14 cellular contexts compared by ENCODE assay signal in genomic region chr16:11636172-11636721, GRCh38. TPM values are rescaled to one million over a fixed set of nuclear protein-coding genes. Genes with fewer than 3 reads are reported as not detected.
DNase-seq lines count a peak whose midpoint lies in the region; ATAC-seq and TF ChIP-seq lines count a peak whose summit lies in the region.
"Had no signal": no experiment of that assay in that cellular context is flagged by ENCODE, and none has a peak within 500 bp of the region (broad histone marks: within the 10 kb centered on the region; RNA-seq: fewer than 3 reads in every experiment).

No MANE protein-coding gene starts in this region.

- H3K4me1 ChIP-seq in endodermal cell (ENCODE audit: control insufficient read depth, insufficient read depth, low read length): peaks cover 7% of the 10 kb centered on the region
- peaks cover 7 to 38% (median 23%) of the 10 kb centered on the region in 9 donors for H3K4me1 ChIP-seq in heart right ventricle

- H3K36me3 ChIP-seq in endodermal cell (ENCODE audit: control insufficient read depth, insufficient read depth, low read length) (no peaks in the 10 kb centered on the region), heart right ventricle (no peaks in the 10 kb centered on the region)
- H3K36me3 ChIP-seq: thoracic aorta had no signal

- intact Hi-C loops in heart right ventricle (cut with DNase I): loop anchor here in 1 of 10 donors (10.0 kb wide), 1 partner anchor 101 kb away; no protein-coding TSS in a partner anchor

- H3K9ac ChIP-seq in endodermal cell (ENCODE audit: extremely low read depth, low read length, poor library complexity, severe bottlenecking): no peak overlapping the region

- DNase-seq in DMS79 treated with DMSO at 0.1 percent for 48 hours (lab: John Stamatoyannopoulos, UW): peak; percentile 50
- DNase-seq in NCI-H2171 (lab: John Stamatoyannopoulos, UW): peak; percentile 82
- peak; percentile 89 for DNase-seq in endodermal cell
- no peak for DNase-seq in nephron progenitor cell
- no peak for DNase-seq in 8988T
- DNase-seq in heart right ventricle: no peak
- DNase-seq: activated CD4-positive, alpha-beta T cell treated with anti-CD3 and anti-CD28 coated beads, Interleukin-2, amount 10 ng/mL, durations not matched to agents 24 days and 14 days; activated naive CD8-positive, alpha-beta T cell treated with anti-CD3 and anti-CD28 coated beads, Interleukin-2, amount 50 U/mL, for 24 hours; erythroblast; stimulated activated CD4-positive, alpha-beta T cell treated with anti-CD3 and anti-CD28 coated beads, Interleukin-2, amount 100 ng/mL, for 24 hours had no signal

- H3K9me3 Mint-ChIP-seq in endodermal cell (no peaks in the 10 kb centered on the region), nephron progenitor cell (no peaks in the 10 kb centered on the region)
- H3K9me3 Mint-ChIP-seq: activated CD4-positive, alpha-beta T cell treated with anti-CD3 and anti-CD28 coated beads, Interleukin-2, amount 10 ng/mL, durations not matched to agents 24 days and 14 days; activated naive CD8-positive, alpha-beta T cell treated with anti-CD3 and anti-CD28 coated beads, Interleukin-2, amount 50 U/mL, for 24 hours; IgD-negative memory B cell had no signal

- peaks cover 6% of the 10 kb centered on the region for H3K4me1 Mint-ChIP-seq in endodermal cell
- peaks cover 43% of the 10 kb centered on the region for H3K4me1 Mint-ChIP-seq in nephron progenitor cell

- H3K27ac Mint-ChIP-seq in endodermal cell: peak overlapping the region; percentile 49
- H3K27ac Mint-ChIP-seq in nephron progenitor cell: no peak overlapping the region
- H3K27ac Mint-ChIP-seq: activated CD4-positive, alpha-beta T cell treated with anti-CD3 and anti-CD28 coated beads, Interleukin-2, amount 10 ng/mL, durations not matched to agents 24 days and 14 days; activated naive CD8-positive, alpha-beta T cell treated with anti-CD3 and anti-CD28 coated beads, Interleukin-2, amount 50 U/mL, for 24 hours; IgD-negative memory B cell had no signal

- ATAC-seq in HG03159 (IDR thresholded peaks at IDR 0.05; ENCODE audit: unreplicated experiment): no peak
- no peak for ATAC-seq in HG03457 (IDR thresholded peaks at IDR 0.05; ENCODE audit: unreplicated experiment)
- no peak for ATAC-seq in heart right ventricle
- ATAC-seq: activated naive CD8-positive, alpha-beta T cell treated with anti-CD3 and anti-CD28 coated beads, Interleukin-2, amount 50 U/mL, for 24 hours had no signal

- H3K27me3 ChIP-seq in endodermal cell (ENCODE audit: control insufficient read depth, insufficient read depth, low read length, poor library complexity, severe bottlenecking): no peaks in the 10 kb centered on the region
- H3K27me3 ChIP-seq in heart right ventricle: no peaks in the 10 kb centered on the region

- TF ChIP-seq CTCF in endodermal cell (conservative IDR thresholded peaks at IDR 0.05) (no peak), nephron progenitor cell (IDR thresholded peaks at IDR 0.05) (no peak), heart right ventricle (IDR thresholded peaks at IDR 0.05) (no peak)

- peaks cover 7% of the 10 kb centered on the region for H3K27me3 Mint-ChIP-seq in endodermal cell (ENCODE audit: insufficient read depth)
- H3K27me3 Mint-ChIP-seq in nephron progenitor cell (ENCODE audit: low read depth, poor library complexity): peaks cover 35% of the 10 kb centered on the region
- H3K27me3 Mint-ChIP-seq: activated naive CD8-positive, alpha-beta T cell treated with anti-CD3 and anti-CD28 coated beads, Interleukin-2, amount 50 U/mL, for 24 hours; IgD-negative memory B cell had no signal

- H3K4me3 Mint-ChIP-seq in endodermal cell (peak overlapping the region; percentile 36), nephron progenitor cell (peak overlapping the region; percentile 35)
- H3K4me3 Mint-ChIP-seq: activated CD4-positive, alpha-beta T cell treated with anti-CD3 and anti-CD28 coated beads, Interleukin-2, amount 10 ng/mL, durations not matched to agents 24 days and 14 days; activated naive CD8-positive, alpha-beta T cell treated with anti-CD3 and anti-CD28 coated beads, Interleukin-2, amount 50 U/mL, for 24 hours; IgD-negative memory B cell had no signal

- no peaks in the 10 kb centered on the region for H3K9me3 ChIP-seq in endodermal cell (ENCODE audit: control insufficient read depth, low read length)
- no peaks in the 10 kb centered on the region for H3K9me3 ChIP-seq in heart right ventricle
- H3K9me3 ChIP-seq: thoracic aorta had no signal

- WGBS in endodermal cell (ENCODE audit: insufficient coverage in 1 of 2, insufficient read length in 1 of 2), 2 experiments: 36 to 51% methylated on average over 13 to 14 of the region's 14 CpGs
- WGBS in heart right ventricle, 2 donors: 36 to 45% methylated on average over 14 of the region's 14 CpGs

- no peaks in the 10 kb centered on the region for H3K36me3 Mint-ChIP-seq in endodermal cell (ENCODE audit: low read depth)
- H3K36me3 Mint-ChIP-seq in nephron progenitor cell (ENCODE audit: low read depth): no peaks in the 10 kb centered on the region

- peak overlapping the region; percentile 23 for H3K4me3 ChIP-seq in endodermal cell (ENCODE audit: low read length)
- H3K4me3 ChIP-seq in heart right ventricle: no peak overlapping the region
- H3K4me3 ChIP-seq: thoracic aorta had no signal

- H3K27ac ChIP-seq in endodermal cell (ENCODE audit: low read depth, low read length): no peak overlapping the region
- no peak overlapping the region for H3K27ac ChIP-seq in heart right ventricle
- H3K27ac ChIP-seq: thoracic aorta had no signal

RNA-seq across cellular contexts. Expression of gene SNN, which starts 32.0 kb away (rescaled TPM):
- total RNA-seq in endodermal cell (10 to 100 TPM; 28.9 to 35.1 TPM), heart right ventricle (10 to 100 TPM; 25.5 to 61.4 (median 37.6) TPM)
- polyA plus RNA-seq in endodermal cell (2013, experiment 1 of 2): 78.9 TPM
- 66.8 TPM for polyA plus RNA-seq in endodermal cell (2013, experiment 2 of 2)
- 10 to 100 TPM; 10.1 to 21.2 TPM for polyA plus RNA-seq in heart right ventricle

RNA-seq across cellular contexts. Expression of gene LITAF, which starts 49.5 kb away (rescaled TPM):
- 10 to 100 TPM; 36.6 to 62.9 TPM for total RNA-seq in endodermal cell
- 85.2 TPM for polyA plus RNA-seq in endodermal cell (2013, experiment 1 of 2)
- polyA plus RNA-seq in endodermal cell (2013, experiment 2 of 2): 71.3 TPM
- 10 to 100 TPM; 29.5 to 96.9 (median 41.6) TPM for total RNA-seq in heart right ventricle
- 10 to 100 TPM; 13.3 to 19.2 TPM for polyA plus RNA-seq in heart right ventricle

Comparison
In these comparisons a context has a peak if more than half of its experiments do, and no peak if none do; other contexts are left out.
1. DNase-seq: peak in DMS79 treated with DMSO at 0.1 percent for 48 hours (single experiment), NCI-H2171 (single experiment) and endodermal cell (single experiment); none in nephron progenitor cell (single experiment), 8988T (single experiment) and heart right ventricle (0 of 2).